ENCODE assay signal across 14 cellular contexts in the genomic region with DNA sequence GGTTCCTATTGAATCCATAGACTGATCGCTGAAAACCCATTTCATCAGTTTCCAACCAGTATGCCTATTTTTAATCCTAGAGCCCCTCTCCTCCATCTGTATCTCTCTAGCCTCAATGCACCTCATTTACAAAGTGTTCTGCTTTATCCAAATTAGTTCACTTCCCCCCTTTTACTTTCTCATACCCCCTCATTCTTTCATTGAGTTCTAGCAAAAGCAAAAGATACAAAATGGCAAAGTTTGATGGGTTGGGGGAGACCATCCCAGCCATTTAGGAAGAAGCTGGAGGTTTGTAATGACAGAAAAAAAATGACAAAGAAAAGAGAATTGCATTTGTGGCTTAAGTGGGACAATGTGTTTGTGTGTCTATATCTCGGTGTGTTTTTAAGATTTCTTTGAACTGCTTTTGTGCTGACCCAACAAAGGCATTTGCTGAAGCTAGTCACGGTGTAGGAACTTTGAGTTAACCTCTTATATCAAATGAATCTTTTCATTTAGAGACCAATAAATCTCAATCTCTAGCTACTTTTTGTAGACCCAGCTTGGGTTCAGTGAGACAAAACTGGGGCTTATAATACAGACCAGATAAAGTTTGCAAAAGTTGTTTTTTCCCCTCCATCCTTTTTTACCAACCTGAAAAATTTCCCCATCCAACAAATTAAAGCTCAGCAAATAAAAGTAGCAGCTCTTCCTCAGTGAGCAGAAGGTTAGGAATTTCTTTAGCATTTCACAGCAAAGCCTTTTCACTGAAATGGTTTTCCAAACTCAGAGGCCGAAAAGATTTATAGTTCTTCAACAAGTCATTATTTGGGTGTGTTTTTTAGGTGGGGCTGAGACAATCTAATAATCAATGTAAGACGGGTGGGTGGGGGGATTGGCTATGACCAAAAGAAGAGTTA. TPM values are rescaled to one million over a fixed set of nuclear protein-coding genes. Genes with fewer than 3 reads are reported as not detected.
DNase-seq lines count a peak whose midpoint lies in the region; ATAC-seq and TF ChIP-seq lines count a peak whose summit lies in the region.
"Had no signal": no experiment of that assay in that cellular context is flagged by ENCODE, and none has a peak within 500 bp of the region (broad histone marks: within the 10 kb centered on the region; RNA-seq: fewer than 3 reads in every experiment).

No MANE protein-coding gene starts in this region.

- H3K36me3 ChIP-seq in right atrium auricular region (no peaks in the 10 kb centered on the region), fibroblast of lung (ENCODE audit: control insufficient read depth, insufficient read depth, low read length) (peaks cover 15% of the 10 kb centered on the region), osteoblast (ENCODE audit: insufficient read depth, low read length) (peaks cover 9% of the 10 kb centered on the region), uterus (no peaks in the 10 kb centered on the region)

- ATAC-seq in foreskin keratinocyte (no peak), GM21723 (IDR thresholded peaks at IDR 0.05; ENCODE audit: unreplicated experiment) (no peak)
- ATAC-seq: activated CD8-positive, alpha-beta T cell treated with anti-CD3 and anti-CD28 coated beads, Interleukin-2, amount 10 ng/mL, durations not matched to agents 7 days and 5 days; esophagus mucosa had no signal

- no peaks in the 10 kb centered on the region for H3K27me3 ChIP-seq in right atrium auricular region
- no peaks in the 10 kb centered on the region for H3K27me3 ChIP-seq in fibroblast of lung (ENCODE audit: control insufficient read depth, insufficient read depth, low read length)
- no peaks in the 10 kb centered on the region for H3K27me3 ChIP-seq in osteoblast (ENCODE audit: insufficient read depth, low read length)
- no peaks in the 10 kb centered on the region for H3K27me3 ChIP-seq in uterus
- no peaks in the 10 kb centered on the region for H3K27me3 ChIP-seq in foreskin keratinocyte

- H3K79me2 ChIP-seq in fibroblast of lung (ENCODE audit: control insufficient read depth, insufficient read depth, low read length) (peaks cover 97% of the 10 kb centered on the region), osteoblast (ENCODE audit: insufficient read depth, low read length) (peaks cover 60% of the 10 kb centered on the region)

- H3K4me2 ChIP-seq in fibroblast of lung (ENCODE audit: extremely low read depth, insufficient read depth, low read length) (peak overlapping the region; percentile 61), osteoblast (ENCODE audit: insufficient read depth, low read length) (peak overlapping the region; percentile 11)

- H3K4me1 ChIP-seq in right atrium auricular region (peaks cover 0 to 37% of the 10 kb centered on the region in 2 donors), fibroblast of lung (ENCODE audit: control insufficient read depth, extremely low read depth, insufficient read depth, low read length) (peaks cover 15% of the 10 kb centered on the region), osteoblast (ENCODE audit: insufficient read depth, low read length) (peaks cover 45% of the 10 kb centered on the region), uterus (no peaks in the 10 kb centered on the region), foreskin keratinocyte (no peaks in the 10 kb centered on the region)

- H3K27ac ChIP-seq in right atrium auricular region (peak overlapping the region; percentile 95 to 97), fibroblast of lung (ENCODE audit: insufficient read depth, low read length) (peak overlapping the region; percentile 33), osteoblast (ENCODE audit: low read depth, low read length) (peak overlapping the region; percentile 58), uterus (peak overlapping the region; percentile 94 to 100), foreskin keratinocyte (no peak overlapping the region)

- no peak for DNase-seq in right atrium auricular region (ENCODE audit: low spot score)
- no peak for DNase-seq in cardiac septum (ENCODE audit: low spot score)
- DNase-seq in fibroblast of lung (ENCODE audit: low read depth in 2 of 2) = peak in 1 of 2 donors; percentile 59
- no peak for DNase-seq in osteoblast (ENCODE audit: insufficient read length, low spot score, missing footprints)
- DNase-seq in uterus = no peak
- no peak for DNase-seq in foreskin keratinocyte
- DNase-seq in C1 segment of cervical spinal cord (lab: John Stamatoyannopoulos, UW) = no peak
- DNase-seq: activated CD8-positive, alpha-beta T cell treated with anti-CD3 and anti-CD28 coated beads, Interleukin-2, amount 10 ng/mL, durations not matched to agents 7 days and 5 days; activated naive CD4-positive, alpha-beta T cell; NCI-H2171 treated with DMSO at 0.1 percent for 48 hours; stimulated activated naive CD4-positive, alpha-beta T cell had no signal

- H3K9me3 ChIP-seq in right atrium auricular region (no peaks in the 10 kb centered on the region), fibroblast of lung (ENCODE audit: control insufficient read depth, insufficient read depth, low read depth, low read length) (no peaks in the 10 kb centered on the region), osteoblast (ENCODE audit: low read depth, low read length) (no peaks in the 10 kb centered on the region), uterus (no peaks in the 10 kb centered on the region)

- H4K20me1 ChIP-seq in fibroblast of lung (ENCODE audit: control insufficient read depth, extremely low read depth, insufficient read depth, low read length) (no peaks in the 10 kb centered on the region), osteoblast (ENCODE audit: insufficient read depth, low read length) (no peaks in the 10 kb centered on the region)

- no peak overlapping the region for H3K4me3 ChIP-seq in right atrium auricular region
- peak overlapping the region in 1 of 4 experiments; percentile 14 for H3K4me3 ChIP-seq in fibroblast of lung (replicated peaks in 1 of 4; ENCODE audit: control extremely low read depth in 1 of 4, insufficient read depth in 1 of 4, low read depth in 3 of 4, low read length in 4 of 4)
- no peak overlapping the region for H3K4me3 ChIP-seq in osteoblast (ENCODE audit: insufficient read depth, low read length)
- H3K4me3 ChIP-seq in uterus = peak overlapping the region; percentile 1 to 5

- no peak overlapping the region for H3K9ac ChIP-seq in fibroblast of lung (ENCODE audit: insufficient read depth, low read length)

- intact Hi-C loops in cardiac septum (cut with DNase I) (no loop called here), uterus (cut with DNase I; ENCODE audit: low total_unique reads) (no loop called here)

- H2AFZ ChIP-seq in fibroblast of lung (ENCODE audit: low read length) (no peak overlapping the region), osteoblast (ENCODE audit: low read length) (no peak overlapping the region)

- TF ChIP-seq CTCF in right atrium auricular region (IDR thresholded peaks at IDR 0.05) = no peak
- no peak for TF ChIP-seq CTCF in fibroblast of lung (conservative IDR thresholded peaks at IDR 0.05 in 1 of 2, IDR thresholded peaks at IDR 0.05 in 1 of 2; ENCODE audit: low read depth in 1 of 2, low read length in 2 of 2)
- no peak for TF ChIP-seq CTCF in osteoblast (IDR thresholded peaks at IDR 0.05; ENCODE audit: extremely low read depth, low read depth, low read length)
- no peak for TF ChIP-seq CTCF in uterus (IDR thresholded peaks at IDR 0.05)
- no peak for TF ChIP-seq CTCF in foreskin keratinocyte (conservative IDR thresholded peaks at IDR 0.05)

- TF ChIP-seq POLR2A in uterus (IDR thresholded peaks at IDR 0.05) = no peak

RNA-seq across cellular contexts. Expression of a gene that starts 18.8 kb away (rescaled TPM):
- total RNA-seq in right atrium auricular region (10 to 100 TPM; 25.0 to 26.7 TPM), cardiac septum (21.0 TPM), fibroblast of lung (9.2 and 15.7 TPM in 2 replicates), osteoblast (13.0 and 14.5 TPM in 2 replicates), uterus (100 to 1,000 TPM in 1 of 4 donors, 10 to 100 TPM in 3; 23.6 to 255 (median 51.9) TPM), foreskin keratinocyte (24.9 and 30.6 TPM in 2 replicates)
- polyA plus RNA-seq in fibroblast of lung (66.5 and 130 TPM in 2 replicates), foreskin keratinocyte (20.3 and 20.8 TPM in 2 replicates)
- polyA plus RNA-seq in fibroblast of lung (2012) = 124 and 286 TPM in 2 replicates
- polyA minus RNA-seq in fibroblast of lung (ENCODE audit: low replicate concordance) = 78.0 and 158 TPM in 2 replicates
- total RNA-seq: activated CD8-positive, alpha-beta T cell treated with anti-CD3 and anti-CD28 coated beads, Interleukin-2, amount 10 ng/mL, durations not matched to agents 7 days and 5 days had no signal
- polyA plus RNA-seq: IgD-negative memory B cell had no signal

Comparison
In these comparisons a context has a peak if more than half of its experiments do, and no peak if none do; other contexts are left out.
1. H3K4me3 ChIP-seq: peak in uterus (2 of 2); none in right atrium auricular region (0 of 2) and osteoblast (single experiment).